1 cellular context compared by ENCODE assay signal in the genomic region with DNA sequence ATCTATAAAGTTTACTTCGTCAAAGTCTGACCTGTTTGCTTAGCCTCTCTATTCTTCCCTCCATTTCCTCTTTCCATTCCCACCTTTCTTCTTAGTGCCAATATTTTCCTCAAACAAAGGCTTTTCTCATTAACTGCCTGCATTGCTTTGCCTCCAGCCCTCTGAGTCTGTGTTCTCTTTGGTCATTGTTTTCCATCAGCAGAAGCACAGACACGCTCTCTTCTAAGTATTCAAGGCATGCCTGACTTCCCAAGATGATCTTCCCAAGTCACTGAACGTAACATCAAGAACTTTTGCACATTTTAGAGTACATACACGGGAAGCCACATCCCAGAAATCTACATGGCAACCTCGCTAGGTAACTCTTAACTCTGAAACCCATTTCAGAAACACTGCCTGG.
TF ChIP-seq lines count a peak whose summit lies in the region.

No MANE protein-coding gene starts in this region.

TF ChIP-seq in endothelial cell of umbilical vein, 7 proteins besides CTCF, POLR2A, EP300 and RAD21:
- TF ChIP-seq EZH2 (IDR thresholded peaks at IDR 0.05; ENCODE audit: borderline replicate concordance, low read depth, low read length, severe bottlenecking) (no peak), FOS (IDR thresholded peaks at IDR 0.05; ENCODE audit: borderline replicate concordance, insufficient read depth, low read length) (no peak), MYC (IDR thresholded peaks at IDR 0.05; ENCODE audit: low read depth, low read length) (no peak), POLR2AphosphoS5 (IDR thresholded peaks at IDR 0.05; ENCODE audit: insufficient read depth, low read depth, low read length) (no peak), JUN (IDR thresholded peaks at IDR 0.05; ENCODE audit: borderline replicate concordance, insufficient read depth, insufficient read length, low read depth) (no peak)
- TF ChIP-seq, protein P1, sequence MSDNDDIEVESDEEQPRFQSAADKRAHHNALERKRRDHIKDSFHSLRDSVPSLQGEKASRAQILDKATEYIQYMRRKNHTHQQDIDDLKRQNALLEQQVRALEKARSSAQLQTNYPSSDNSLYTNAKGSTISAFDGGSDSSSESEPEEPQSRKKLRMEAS (IDR thresholded peaks at IDR 0.05; ENCODE audit: insufficient read depth, insufficient read length), result no peak
